In genomic region chr19:6723108-6723618, GRCh38 we compare ENCODE assay signal across 12 cellular contexts. TPM values are rescaled to one million over a fixed set of nuclear protein-coding genes. Genes with fewer than 3 reads are reported as not detected.
DNase-seq lines count a peak whose midpoint lies in the region; ATAC-seq and TF ChIP-seq lines count a peak whose summit lies in the region.
"Had no signal": no experiment of that assay in that cellular context is flagged by ENCODE, and none has a peak within 500 bp of the region (broad histone marks: within the 10 kb centered on the region; RNA-seq: fewer than 3 reads in every experiment).

No MANE protein-coding gene starts in this region.

- no peaks in the 10 kb centered on the region for H4K20me1 ChIP-seq in PC-9 (ENCODE audit: insufficient read depth)

- H2BK120ac ChIP-seq in trophoblast cell (ENCODE audit: insufficient read depth, low read length, poor library complexity): no peak overlapping the region

- no peak overlapping the region for H3K27ac Mint-ChIP-seq in activated T-cell treated with anti-CD3 and anti-CD28 coated beads, Interleukin-2, amount 50 U/mL, for 72 hours
- H3K27ac Mint-ChIP-seq: activated T-helper 17 cell treated with anti-CD3 and anti-CD28 coated beads, Interleukin-2, amount 50 U/mL, for 72 hours had no signal

- WGBS in trophoblast cell (ENCODE audit: extremely low coverage, insufficient coverage, insufficient read length): no CpG with 5 or more reads among the region's 13 CpGs

- no peak overlapping the region for H3K14ac ChIP-seq in trophoblast cell (ENCODE audit: low read length)

- H3K27me3 ChIP-seq in PC-9 (ENCODE audit: insufficient read depth, low read depth) (no peaks in the 10 kb centered on the region), trophoblast cell (ENCODE audit: insufficient read depth, low read length) (no peaks in the 10 kb centered on the region)

- POLR2A ChIA-PET in PC-9 (lab: Charles Lee; ENCODE audit: unreplicated experiment): no interaction called here

- H2BK5ac ChIP-seq in trophoblast cell (ENCODE audit: low read depth, low read length, poor library complexity): peak overlapping the region; percentile 1

- H3K79me2 ChIP-seq in PC-9 (ENCODE audit: low read depth) (peaks cover 15% of the 10 kb centered on the region), trophoblast cell (ENCODE audit: control insufficient read depth, insufficient read depth, low read length, poor library complexity) (no peaks in the 10 kb centered on the region)

- TF ChIP-seq CTCF in AG10803 (conservative IDR thresholded peaks at IDR 0.05; ENCODE audit: low read length) (no peak), PC-9 (conservative IDR thresholded peaks at IDR 0.05) (no peak)

- no peak overlapping the region for H3K23ac ChIP-seq in trophoblast cell (ENCODE audit: low read length)

- no peaks in the 10 kb centered on the region for H3K36me3 Mint-ChIP-seq in activated T-cell treated with anti-CD3 and anti-CD28 coated beads, Interleukin-2, amount 50 U/mL, for 72 hours (ENCODE audit: insufficient read depth in 2 of 2)
- H3K36me3 Mint-ChIP-seq: IgD-negative memory B cell had no signal

- H3K27ac ChIP-seq in PC-9 (peak overlapping the region; percentile 68), trophoblast cell (ENCODE audit: low read depth, low read length) (peak overlapping the region; percentile 43)
- H3K27ac ChIP-seq: C4-2B had no signal

- H2AFZ ChIP-seq in PC-9 (no peak overlapping the region), trophoblast cell (ENCODE audit: insufficient read depth, low read length, poor library complexity) (no peak overlapping the region)

- H3K4me2 ChIP-seq in PC-9 (peak overlapping the region; percentile 60), trophoblast cell (ENCODE audit: low read length) (no peak overlapping the region)

- H3K4ac ChIP-seq in trophoblast cell (ENCODE audit: low read depth, low read length): no peak overlapping the region

- no peak overlapping the region for H3K4me3 Mint-ChIP-seq in activated T-cell treated with anti-CD3 and anti-CD28 coated beads, Interleukin-2, amount 50 U/mL, for 72 hours
- H3K4me3 Mint-ChIP-seq: activated T-helper 17 cell treated with anti-CD3 and anti-CD28 coated beads, Interleukin-2, amount 50 U/mL, for 72 hours had no signal

- DNase-seq in AG10803 (ENCODE audit: low read depth) (peak; percentile 48), PC-9 (peak; percentile 65 to 70), head of caudate nucleus (peak in 38 of 42 donors; percentile 26 to 86 (median 60)), trophoblast cell (no peak)
- DNase-seq in stimulated activated CD8-positive, alpha-beta memory T cell treated with anti-CD3 and anti-CD28 coated beads, Interleukin-4, amount 100 ng/mL, for 48 hours: no peak
- DNase-seq in activated T-cell treated with anti-CD3 and anti-CD28 coated beads, Interleukin-2, amount 50 U/mL, for 72 hours: no peak
- DNase-seq: stimulated activated CD4-positive, alpha-beta T cell treated with anti-CD3 and anti-CD28 coated beads, Interleukin-1b, Interleukin-23, amount 100 ng/mL, for 48 hours had no signal

- H3K18ac ChIP-seq in trophoblast cell (ENCODE audit: low read length): no peak overlapping the region

- no peaks in the 10 kb centered on the region for H3K79me1 ChIP-seq in trophoblast cell (ENCODE audit: low read length)

- H3K9me2 ChIP-seq in PC-9 (ENCODE audit: insufficient read depth): no peaks in the 10 kb centered on the region

- H3K9ac ChIP-seq in trophoblast cell (ENCODE audit: low read length): no peak overlapping the region

- H3K4me1 ChIP-seq in PC-9 (replicated peaks; ENCODE audit: insufficient read depth): peaks cover 47% of the 10 kb centered on the region
- H3K4me1 ChIP-seq in trophoblast cell (ENCODE audit: control insufficient read depth in 1 of 2, insufficient read depth in 2 of 2, low read length in 2 of 2): peaks cover 2 to 5% of the 10 kb centered on the region in 2 experiments

- H3K36me3 ChIP-seq in PC-9 (ENCODE audit: low read depth) (no peaks in the 10 kb centered on the region), trophoblast cell (ENCODE audit: control insufficient read depth in 1 of 2, insufficient read depth in 2 of 2, low read length in 2 of 2) (no peaks in the 10 kb centered on the region)

- peak overlapping the region; percentile 56 for H4K91ac ChIP-seq in trophoblast cell (ENCODE audit: low read depth, low read length)

- H3K27me3 Mint-ChIP-seq in activated T-cell treated with anti-CD3 and anti-CD28 coated beads, Interleukin-2, amount 50 U/mL, for 72 hours (ENCODE audit: low read depth): no peaks in the 10 kb centered on the region
- H3K27me3 Mint-ChIP-seq: activated T-helper 17 cell treated with anti-CD3 and anti-CD28 coated beads, Interleukin-2, amount 50 U/mL, for 72 hours had no signal

- no peaks in the 10 kb centered on the region for H3K9me3 Mint-ChIP-seq in activated T-cell treated with anti-CD3 and anti-CD28 coated beads, Interleukin-2, amount 50 U/mL, for 72 hours
- H3K9me3 Mint-ChIP-seq: activated T-helper 17 cell treated with anti-CD3 and anti-CD28 coated beads, Interleukin-2, amount 50 U/mL, for 72 hours; IgD-negative memory B cell had no signal

- H3K4me3 ChIP-seq in AG10803 (ENCODE audit: low read length) (no peak overlapping the region), PC-9 (no peak overlapping the region), trophoblast cell (ENCODE audit: low read depth, low read length) (no peak overlapping the region)

- H4K8ac ChIP-seq in trophoblast cell (ENCODE audit: low read depth, low read length): peak overlapping the region; percentile 17

- H2BK12ac ChIP-seq in trophoblast cell (ENCODE audit: low read length): no peak overlapping the region

- peaks cover 26% of the 10 kb centered on the region for H3F3A ChIP-seq in PC-9 (ENCODE audit: insufficient read depth, low read depth)

- intact Hi-C loops in PC-9 (cut with micrococcal nuclease; ENCODE audit: unreplicated experiment): no loop called here
- intact Hi-C loops in head of caudate nucleus (cut with DNase I): no loop called here

- ATAC-seq in GM21737 (IDR thresholded peaks at IDR 0.05; ENCODE audit: unreplicated experiment) (no peak), GM18520 (IDR thresholded peaks at IDR 0.05; ENCODE audit: unreplicated experiment) (no peak)
- ATAC-seq in activated T-cell treated with anti-CD3 and anti-CD28 coated beads, Interleukin-2, amount 50 U/mL, for 72 hours (replicated peaks in 1 of 2): no peak
- ATAC-seq: activated T-helper 17 cell treated with anti-CD3 and anti-CD28 coated beads, Interleukin-2, amount 50 U/mL, for 72 hours had no signal

- TSS peak; percentile 24 for BruUV-seq in PC-9 (replicated peaks; lab: Mats Ljungman, UMichigan)

- H3K9me3 ChIP-seq in PC-9 (ENCODE audit: insufficient read depth, low read depth) (no peaks in the 10 kb centered on the region), trophoblast cell (ENCODE audit: insufficient read depth, low read depth, low read length) (peaks cover 1% of the 10 kb centered on the region)

- H4K12ac ChIP-seq in trophoblast cell (ENCODE audit: low read depth, low read length): no peak overlapping the region

- no peak overlapping the region for H2AK5ac ChIP-seq in trophoblast cell (ENCODE audit: low read length)

- CTCF ChIA-PET in PC-9 (lab: Charles Lee): no interaction called here

- H3K4me1 Mint-ChIP-seq in activated T-cell treated with anti-CD3 and anti-CD28 coated beads, Interleukin-2, amount 50 U/mL, for 72 hours (ENCODE audit: low read depth): peaks cover 17% of the 10 kb centered on the region
- H3K4me1 Mint-ChIP-seq: activated T-helper 17 cell treated with anti-CD3 and anti-CD28 coated beads, Interleukin-2, amount 50 U/mL, for 72 hours had no signal

RNA-seq across cellular contexts. Expression of gene C3, which starts 2.7 kb away (rescaled TPM):
- 130 and 132 TPM in 2 replicates for total RNA-seq in PC-9 (2021)
- 4.5 and 5.1 TPM in 2 replicates for polyA plus RNA-seq in trophoblast cell (2013)
- 1 to 10 TPM; 1.8 to 2.5 TPM for total RNA-seq in activated T-cell treated with anti-CD3 and anti-CD28 coated beads, Interleukin-2, amount 50 U/mL, for 72 hours
- polyA plus RNA-seq: IgD-negative memory B cell had no signal

RNA-seq across cellular contexts. Expression of gene GPR108, which starts 14.2 kb away (rescaled TPM):
- 58.3 and 66.8 TPM in 2 replicates for total RNA-seq in PC-9 (2021)
- 45.3 and 47.5 TPM in 2 replicates for polyA plus RNA-seq in trophoblast cell (2013)
- total RNA-seq in activated T-cell treated with anti-CD3 and anti-CD28 coated beads, Interleukin-2, amount 50 U/mL, for 72 hours: 100 to 1,000 TPM; 130 to 162 TPM

RNA-seq across cellular contexts. Expression of gene TRIP10, which starts 16.3 kb away (rescaled TPM):
- total RNA-seq in PC-9 (2021): 84.3 and 104 TPM in 2 replicates
- 86.9 and 89.2 TPM in 2 replicates for polyA plus RNA-seq in trophoblast cell (2013)
- 10 to 100 TPM; 49.0 to 68.4 TPM for total RNA-seq in activated T-cell treated with anti-CD3 and anti-CD28 coated beads, Interleukin-2, amount 50 U/mL, for 72 hours

RNA-seq across cellular contexts. Expression of gene SH2D3A, which starts 44.1 kb away (rescaled TPM):
- total RNA-seq in PC-9 (2021): 43.3 and 43.4 TPM in 2 replicates
- 25.0 and 26.7 TPM in 2 replicates for polyA plus RNA-seq in trophoblast cell (2013)
- total RNA-seq in activated T-cell treated with anti-CD3 and anti-CD28 coated beads, Interleukin-2, amount 50 U/mL, for 72 hours: 10 to 100 TPM; 19.9 to 24.5 TPM

RNA-seq across cellular contexts. Expression of gene VAV1, which starts 49.3 kb away (rescaled TPM):
- 7.5 and 8.2 TPM in 2 replicates for total RNA-seq in PC-9 (2021)
- polyA plus RNA-seq in trophoblast cell (2013): 0.12 and 0.24 TPM in 2 replicates
- 100 to 1,000 TPM; 111 to 114 TPM for total RNA-seq in activated T-cell treated with anti-CD3 and anti-CD28 coated beads, Interleukin-2, amount 50 U/mL, for 72 hours

Comparison
In these comparisons a context has a peak if more than half of its experiments do, and no peak if none do; other contexts are left out.
1. DNase-seq: peak in AG10803 (single experiment), PC-9 (2 of 2) and head of caudate nucleus (38 of 42); none in trophoblast cell (0 of 2), stimulated activated CD8-positive, alpha-beta memory T cell treated with anti-CD3 and anti-CD28 coated beads, Interleukin-4, amount 100 ng/mL, for 48 hours (single experiment) and activated T-cell treated with anti-CD3 and anti-CD28 coated beads, Interleukin-2, amount 50 U/mL, for 72 hours (0 of 2).
2. RNA of gene C3, which starts 2.7 kb away (total RNA-seq): 130 to 132 TPM in PC-9; 1.8 to 2.5 TPM in activated T-cell treated with anti-CD3 and anti-CD28 coated beads, Interleukin-2, amount 50 U/mL, for 72 hours; every median in the first group is over 10 times any median in the second.